8 cellular contexts compared by ENCODE assay signal in genomic region chr16:14629612-14629918, GRCh38. TPM values are rescaled to one million over a fixed set of nuclear protein-coding genes. Genes with fewer than 3 reads are reported as not detected.
DNase-seq lines count a peak whose midpoint lies in the region; ATAC-seq and TF ChIP-seq lines count a peak whose summit lies in the region.

No MANE protein-coding gene starts in this region.

- peaks cover 47% of the 10 kb centered on the region for H3K4me1 Mint-ChIP-seq in CD4-positive, alpha-beta T cell (ENCODE audit: low read depth)

- no peak for TF ChIP-seq CTCF in CD4-positive, alpha-beta T cell (IDR thresholded peaks at IDR 0.05)

- WGBS in esophagus, 2 donors: 1 to 2% methylated on average over 13 to 17 of the region's 17 CpGs

- H3K36me3 ChIP-seq in SJSA1 (peaks cover 48% of the 10 kb centered on the region), esophagus (ENCODE audit: control insufficient read depth in 2 of 2, insufficient read depth in 2 of 2, low read length in 1 of 2) (peaks cover 2 to 10% of the 10 kb centered on the region in 2 donors)

- peak overlapping the region; percentile 86 for H3K4me3 Mint-ChIP-seq in CD4-positive, alpha-beta T cell

- H3K27me3 ChIP-seq in CD4-positive, alpha-beta T cell (ENCODE audit: control insufficient read depth, insufficient read depth, low read length): no peaks in the 10 kb centered on the region
- no peaks in the 10 kb centered on the region for H3K27me3 ChIP-seq in SJSA1 (replicated peaks)
- no peaks in the 10 kb centered on the region for H3K27me3 ChIP-seq in esophagus (ENCODE audit: control insufficient read depth in 1 of 2, insufficient read depth in 2 of 2, low read length in 2 of 2)

- no peaks in the 10 kb centered on the region for H3K9me3 ChIP-seq in CD4-positive, alpha-beta T cell (ENCODE audit: control insufficient read depth, low read length)
- H3K9me3 ChIP-seq in SJSA1 (replicated peaks) (no peaks in the 10 kb centered on the region), esophagus (ENCODE audit: control insufficient read depth in 2 of 2, insufficient read depth in 1 of 2, low read depth in 1 of 2, low read length in 1 of 2) (no peaks in the 10 kb centered on the region)

- peak overlapping the region; percentile 93 for H3K27ac Mint-ChIP-seq in CD4-positive, alpha-beta T cell

- H3K9me3 Mint-ChIP-seq in CD4-positive, alpha-beta T cell: peaks cover 3% of the 10 kb centered on the region

- peaks cover 65% of the 10 kb centered on the region for H3K36me3 Mint-ChIP-seq in CD4-positive, alpha-beta T cell (ENCODE audit: low read depth)

- H3K4me3 ChIP-seq in SJSA1 (peak overlapping the region; percentile 75), esophagus (ENCODE audit: low read depth in 1 of 2, low read length in 2 of 2) (peak overlapping the region; percentile 81 to 95)

- H3K27ac ChIP-seq in CD4-positive, alpha-beta T cell (ENCODE audit: low read depth, low read length): peak overlapping the region; percentile 87
- H3K27ac ChIP-seq in SJSA1: peak overlapping the region; percentile 85
- H3K27ac ChIP-seq in esophagus (ENCODE audit: low read depth in 2 of 2, low read length in 1 of 2): peak overlapping the region; percentile 87 to 95

- POLR2A ChIA-PET in CD4-positive, alpha-beta T cell (lab: Charles Lee): interaction anchor here (1.3 to 1.9 kb wide), 2 partner anchors 343 to 710 kb away, joined by 4 to 9 read pairs; partner anchors contain the start of gene ERCC4

- CTCF ChIA-PET in CD4-positive, alpha-beta T cell (lab: Charles Lee): interaction anchor here (1.5 kb wide), 1 partner anchor 9 kb away, joined by 3 read pairs; no protein-coding TSS in a partner anchor

- H3K4me1 ChIP-seq in SJSA1 (replicated peaks) (peaks cover 21% of the 10 kb centered on the region), esophagus (ENCODE audit: control insufficient read depth in 2 of 2, insufficient read depth in 2 of 2, low read length in 1 of 2) (peaks cover 0 to 4% of the 10 kb centered on the region in 2 donors)

- DNase-seq in CD4-positive, alpha-beta T cell: no peak
- peak in 1 of 2 experiments; percentile 49 for DNase-seq in SJSA1 (ENCODE audit: low read depth in 1 of 2, low spot score in 2 of 2)
- DNase-seq in pons (ENCODE audit: low spot score): peak; percentile 14
- DNase-seq in 8988T: no peak
- DNase-seq in NCI-H187 treated with DMSO at 0.1 percent for 48 hours (lab: John Stamatoyannopoulos, UW): no peak

- no peak for ATAC-seq in CD4-positive, alpha-beta T cell (ENCODE audit: poor library complexity)
- peak; percentile 1 for ATAC-seq in GM21737 (IDR thresholded peaks at IDR 0.05; ENCODE audit: unreplicated experiment)
- no peak for ATAC-seq in HG03457 (IDR thresholded peaks at IDR 0.05; ENCODE audit: unreplicated experiment)

- intact Hi-C loops in CD4-positive, alpha-beta T cell (cut with DNase I, micrococcal nuclease): no loop called here

- no peaks in the 10 kb centered on the region for H3K27me3 Mint-ChIP-seq in CD4-positive, alpha-beta T cell

RNA-seq across cellular contexts. Expression of gene PARN, which starts 0.5 kb away (rescaled TPM):
- 10 to 100 TPM; 27.4 to 28.2 TPM for total RNA-seq in CD4-positive, alpha-beta T cell
- total RNA-seq in SJSA1 (2014; rRNA removed; shearing (Covaris generic)): 26.3 and 38.3 TPM in 2 replicates
- polyA plus RNA-seq in esophagus: 10 to 100 TPM in 1 of 2 donors, 1 to 10 TPM in 1; 5.5 to 11.9 TPM

RNA-seq across cellular contexts. Expression of gene BFAR, which starts 3.2 kb away (rescaled TPM):
- total RNA-seq in CD4-positive, alpha-beta T cell: 10 to 100 TPM; 36.9 to 37.6 TPM
- 61.7 and 83.0 TPM in 2 replicates for total RNA-seq in SJSA1 (2014; rRNA removed; shearing (Covaris generic))
- polyA plus RNA-seq in esophagus: 10 to 100 TPM; 14.9 to 18.7 TPM
